Comparison of ENCODE assay signal across 8 cellular contexts in the genomic region with DNA sequence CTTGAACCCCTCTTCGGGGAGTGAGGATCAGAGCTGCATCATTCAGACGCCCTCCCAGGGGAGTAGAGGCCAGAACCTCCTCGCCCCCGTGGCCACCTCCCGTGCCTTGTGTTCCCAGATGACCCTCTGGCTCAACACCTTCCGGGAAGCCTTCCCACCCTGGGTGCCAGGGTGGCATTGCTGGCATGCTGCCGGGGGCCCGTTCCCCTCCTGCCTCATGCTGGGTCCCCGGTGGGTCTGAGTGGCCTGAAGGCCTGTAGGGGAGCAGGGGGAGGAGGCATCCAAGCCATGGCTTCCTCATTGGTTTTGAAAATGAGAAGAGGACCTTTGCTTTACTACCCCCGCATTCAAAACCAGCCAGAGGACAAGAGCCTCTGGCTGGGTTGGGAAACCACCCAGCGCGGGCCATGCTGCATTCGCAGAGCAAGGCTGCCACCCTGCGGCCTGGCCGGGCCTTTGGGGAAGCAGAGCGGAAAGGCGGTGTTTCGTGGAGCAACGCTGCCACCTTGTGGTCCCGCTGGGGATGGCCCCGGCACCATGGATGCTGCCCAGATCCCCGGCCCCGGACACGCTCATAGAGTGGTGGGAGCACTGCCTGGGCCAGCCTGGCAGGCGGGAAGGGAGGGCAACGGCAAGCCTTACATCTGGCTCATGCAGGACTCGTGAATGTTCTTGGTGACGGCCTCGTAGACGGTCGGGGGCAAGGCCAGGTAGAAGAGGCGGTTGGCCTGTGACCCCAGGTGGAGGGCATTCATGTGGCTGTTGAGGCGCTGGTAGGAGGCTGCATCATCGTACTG.
DNase-seq lines count a peak whose midpoint lies in the region; ATAC-seq and TF ChIP-seq lines count a peak whose summit lies in the region.

No MANE protein-coding gene starts in this region.

- ATAC-seq in GM18907 (IDR thresholded peaks at IDR 0.05; ENCODE audit: unreplicated experiment) (peak; percentile 90), HG03135 (IDR thresholded peaks at IDR 0.05; ENCODE audit: unreplicated experiment) (peak; percentile 90)

- peak; percentile 77 for DNase-seq in AG10803 (ENCODE audit: low read depth)
- peak; percentile 61 for DNase-seq in NCI-H345 treated with DMSO at 0.1 percent for 48 hours (lab: John Stamatoyannopoulos, UW; ENCODE audit: unreplicated experiment)
- peak; percentile 65 to 76 (median 76) for DNase-seq in activated CD4-positive, CD25-positive, alpha-beta regulatory T cell (lab: John Stamatoyannopoulos, UW)
- DNase-seq in cardiac fibroblast (ENCODE audit: low read depth in 2 of 2) = peak; percentile 83 to 89
- peak; percentile 85 for DNase-seq in kidney tubule cell (ENCODE audit: low spot score)
- DNase-seq in stimulated activated CD4-positive, alpha-beta T cell treated with anti-CD3 and anti-CD28 coated beads, Interleukin-4, amount 100 ng/mL, for 1 hour = peak; percentile 85

- H3K4me3 ChIP-seq in AG10803 (ENCODE audit: low read length) (no peak overlapping the region), cardiac fibroblast (replicated peaks in 1 of 2; ENCODE audit: low read depth in 2 of 2, low read length in 2 of 2) (no peak overlapping the region)

- TF ChIP-seq CTCF in AG10803 (conservative IDR thresholded peaks at IDR 0.05; ENCODE audit: low read length) = peak; percentile 84
- peak; percentile 95 for TF ChIP-seq CTCF in cardiac fibroblast (IDR thresholded peaks at IDR 0.05; ENCODE audit: low read depth, low read length)
